In the genomic region with DNA sequence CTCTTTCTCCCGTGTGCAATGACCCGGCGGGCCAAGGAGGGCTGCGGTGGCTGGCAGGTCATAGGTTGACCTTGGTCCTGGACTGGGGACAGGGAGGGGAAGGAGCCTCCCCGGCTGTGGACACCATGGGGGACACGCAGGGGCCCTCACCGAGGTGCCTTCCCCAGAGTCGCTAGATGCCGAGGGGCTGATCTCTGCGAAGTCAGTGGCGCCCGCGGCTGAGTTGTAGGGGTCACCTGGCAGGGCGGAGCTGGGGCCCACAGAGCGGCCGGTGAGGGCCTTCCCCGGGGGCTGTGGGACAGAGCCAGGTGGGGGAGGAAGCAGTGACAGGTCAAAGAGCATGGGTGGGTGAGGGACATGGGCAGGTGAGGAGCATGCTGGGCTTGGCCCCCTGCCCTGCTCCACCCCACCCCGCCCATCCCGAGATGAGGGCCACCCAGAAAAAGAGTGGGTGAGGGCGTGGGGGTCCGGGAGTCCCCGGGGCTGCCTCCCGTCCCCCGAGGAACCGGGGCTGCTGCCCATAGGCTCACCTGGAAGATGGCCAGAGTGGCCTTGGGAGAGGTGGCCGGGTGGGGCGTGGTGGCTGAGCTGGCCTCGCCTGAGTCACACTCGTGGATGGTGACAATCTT, we compare ENCODE assay signal across 26 cellular contexts. TPM values are rescaled to one million over a fixed set of nuclear protein-coding genes. Genes with fewer than 3 reads are reported as not detected.
"Had no signal": no experiment of that assay in that cellular context is flagged by ENCODE, and none has a peak within 500 bp of the region (broad histone marks: within the 10 kb centered on the region; RNA-seq: fewer than 3 reads in every experiment).

No MANE protein-coding gene starts in this region.

- H3K36me3 Mint-ChIP-seq: memory B cell; neural progenitor cell; stimulated activated naive B cell treated with anti-CD40 and anti-IgM and Interleukin-4, amounts not matched to agents 10 μg/mL and 1 μg/mL and 100 μg/mL, for 72 hours had no signal

- H3K4me3 Mint-ChIP-seq: memory B cell; naive thymus-derived CD8-positive, alpha-beta T cell; nephron; stimulated activated naive B cell treated with anti-CD40 and anti-IgM and Interleukin-4, amounts not matched to agents 10 μg/mL and 1 μg/mL and 100 μg/mL, for 72 hours had no signal

- H3K27ac Mint-ChIP-seq: memory B cell; naive thymus-derived CD8-positive, alpha-beta T cell; nephron; neural progenitor cell; stimulated activated naive B cell treated with anti-CD40 and anti-IgM and Interleukin-4, amounts not matched to agents 10 μg/mL and 1 μg/mL and 100 μg/mL, for 72 hours had no signal

- H3K9ac ChIP-seq: neural progenitor cell had no signal

- ATAC-seq: naive thymus-derived CD8-positive, alpha-beta T cell; right cardiac atrium; sciatic nerve; stimulated activated naive B cell treated with anti-CD40 and anti-IgM and Interleukin-4, amounts not matched to agents 10 μg/mL and 1 μg/mL and 100 μg/mL, for 72 hours; stimulated activated naive CD8-positive, alpha-beta T cell treated with anti-CD3 and anti-CD28 coated beads, Interleukin-15, Interleukin-2, amounts not matched to agents 100 U/mL and 50 U/mL, for 24 hours had no signal

- H2AFZ ChIP-seq: hepatocyte, neural progenitor cell had no signal

- H3K36me3 ChIP-seq: left ventricle myocardium inferior, neural progenitor cell, pancreas, prostate gland, thyroid gland, transverse colon, upper lobe of left lung, vagina had no signal

- H3K27me3 ChIP-seq: hepatocyte, neural progenitor cell, pancreas, testis, thyroid gland, vagina had no signal

- H3K4me3 ChIP-seq: hepatocyte, left ventricle myocardium inferior, neural progenitor cell, pancreas, prostate gland, skin epidermis, stomach, testis, thyroid gland, transverse colon, upper lobe of left lung, vagina had no signal

- H3K27ac ChIP-seq: hepatocyte, left ventricle myocardium inferior, neural progenitor cell, pancreas, prostate gland, skin epidermis, testis, thyroid gland, transverse colon, upper lobe of left lung, vagina had no signal

- H3K9me3 Mint-ChIP-seq: memory B cell; naive thymus-derived CD8-positive, alpha-beta T cell; nephron; neural progenitor cell; stimulated activated naive B cell treated with anti-CD40 and anti-IgM and Interleukin-4, amounts not matched to agents 10 μg/mL and 1 μg/mL and 100 μg/mL, for 72 hours had no signal

- H3K9me3 ChIP-seq: left ventricle myocardium inferior, pancreas, prostate gland, stomach, testis, thyroid gland, transverse colon, upper lobe of left lung, vagina had no signal

- DNase-seq: islet precursor cell; left ventricle myocardium inferior; midbrain; naive thymus-derived CD8-positive, alpha-beta T cell; retina; right cardiac atrium; stimulated activated CD4-positive, alpha-beta T cell treated with anti-CD3 and anti-CD28 coated beads, Interleukin-12 subunit alpha, Interleukin-12 subunit beta, amount 100 ng/mL, for 4 hours; stimulated activated CD4-positive, alpha-beta T cell treated with anti-CD3 and anti-CD28 coated beads, Interleukin-15, amount 100 ng/mL, for 24 hours; stimulated activated CD4-positive, alpha-beta T cell treated with anti-CD3 and anti-CD28 coated beads, Interleukin-2, amount 100 ng/mL, for 24 hours; stimulated activated CD4-positive, alpha-beta T cell treated with anti-CD3 and anti-CD28 coated beads, Interleukin-4, amount 100 ng/mL, for 1 hour; stimulated activated naive B cell treated with anti-CD40 and anti-IgM and Interleukin-4, amounts not matched to agents 10 μg/mL and 1 μg/mL and 100 μg/mL, for 72 hours; stimulated activated naive CD8-positive, alpha-beta T cell treated with anti-CD3 and anti-CD28 coated beads, Interleukin-15, Interleukin-2, amounts not matched to agents 100 U/mL and 50 U/mL, for 24 hours; testis; transverse colon had no signal

- H3K4me2 ChIP-seq: hepatocyte, neural progenitor cell had no signal

RNA-seq across cellular contexts. Expression of gene CBARP, which starts 3.6 kb away (rescaled TPM):
- total RNA-seq: naive thymus-derived CD8-positive, alpha-beta T cell had no signal
- polyA plus RNA-seq: naive thymus-derived CD8-positive, alpha-beta T cell had no signal
